ENCODE assay signal across 9 cellular contexts in genomic region chr14:31263485-31264133, GRCh38. TPM values are rescaled to one million over a fixed set of nuclear protein-coding genes. Genes with fewer than 3 reads are reported as not detected.
DNase-seq lines count a peak whose midpoint lies in the region; ATAC-seq and TF ChIP-seq lines count a peak whose summit lies in the region.
"Had no signal": no experiment of that assay in that cellular context is flagged by ENCODE, and none has a peak within 500 bp of the region (broad histone marks: within the 10 kb centered on the region; RNA-seq: fewer than 3 reads in every experiment).

No MANE protein-coding gene starts in this region.

- intact Hi-C loops in right lobe of liver (cut with DNase I) = no loop called here

- 15% methylated on average over 1 of the region's 2 CpGs for WGBS in right lobe of liver (ENCODE audit: insufficient coverage, low coverage, low lambda C conversion rate, missing lambda C conversion rate)
- 66 to 73% methylated on average over 2 of the region's 2 CpGs for WGBS in upper lobe of left lung, 2 donors

- H3K4me3 ChIP-seq in right lobe of liver = no peak overlapping the region
- H3K4me3 ChIP-seq in upper lobe of left lung = no peak overlapping the region
- H3K4me3 ChIP-seq in WERI-Rb-1 (ENCODE audit: low read depth, low read length) = no peak overlapping the region

- TF ChIP-seq POLR2A in right lobe of liver (IDR thresholded peaks at IDR 0.05) (no peak), upper lobe of left lung (IDR thresholded peaks at IDR 0.05) (no peak)

- no peaks in the 10 kb centered on the region for H3K9me3 ChIP-seq in right lobe of liver
- H3K9me3 ChIP-seq in upper lobe of left lung = no peaks in the 10 kb centered on the region
- no peaks in the 10 kb centered on the region for H3K9me3 ChIP-seq in WERI-Rb-1 (ENCODE audit: severe bottlenecking)

- TF ChIP-seq CTCF in right lobe of liver (IDR thresholded peaks at IDR 0.05) = no peak
- TF ChIP-seq CTCF in upper lobe of left lung (IDR thresholded peaks at IDR 0.05) = no peak
- no peak for TF ChIP-seq CTCF in WERI-Rb-1 (IDR thresholded peaks at IDR 0.05; ENCODE audit: low read depth, low read length)

- H3K4me1 ChIP-seq in right lobe of liver = peaks cover 0 to 63% (median 29%) of the 10 kb centered on the region in 4 donors
- H3K4me1 ChIP-seq in upper lobe of left lung = peaks cover 5 to 41% (median 21%) of the 10 kb centered on the region in 4 donors

- DNase-seq in LHCN-M2 (ENCODE audit: low read depth) (peak; percentile 98), dedifferentiated amniotic fluid mesenchymal stem cell (ENCODE audit: extremely low spot score) (peak; percentile 91), right lobe of liver (peak in 2 of 3 donors; percentile 50 to 55), upper lobe of left lung (peak in 1 of 2 donors; percentile 75), WERI-Rb-1 (no peak), SKM-1 treated with dmso at 0.1 percent for 144 hours (lab: John Stamatoyannopoulos, UW; ENCODE audit: unreplicated experiment) (no peak), KG1 (lab: John Stamatoyannopoulos, UW) (no peak)
- DNase-seq: NCI-H2081 treated with DMSO at 0.1 percent for 48 hours had no signal

- H3K27ac ChIP-seq in right lobe of liver (peak overlapping the region; percentile 19 to 80 (median 29)), upper lobe of left lung (peak overlapping the region; percentile 49 to 81 (median 68)), WERI-Rb-1 (no peak overlapping the region)

- TF ChIP-seq EP300 in upper lobe of left lung (IDR thresholded peaks at IDR 0.05) = peak in 1 of 4 donors; percentile 34

- ATAC-seq in right lobe of liver (peak; percentile 21 to 77 (median 36)), upper lobe of left lung (ENCODE audit: low FRiP score in 2 of 2) (peak; percentile 88 to 92), GM19463 (IDR thresholded peaks at IDR 0.05; ENCODE audit: unreplicated experiment) (no peak)

- H3K27me3 ChIP-seq in right lobe of liver = no peaks in the 10 kb centered on the region
- no peaks in the 10 kb centered on the region for H3K27me3 ChIP-seq in upper lobe of left lung
- no peaks in the 10 kb centered on the region for H3K27me3 ChIP-seq in WERI-Rb-1 (ENCODE audit: insufficient read depth, low read depth, severe bottlenecking)

- H3K36me3 ChIP-seq in right lobe of liver (no peaks in the 10 kb centered on the region), upper lobe of left lung (no peaks in the 10 kb centered on the region), WERI-Rb-1 (no peaks in the 10 kb centered on the region)

RNA-seq across cellular contexts. Expression of gene HECTD1, which starts 56.0 kb away (rescaled TPM):
- total RNA-seq in LHCN-M2 (2014; rRNA removed) (121 and 123 TPM in 2 replicates), right lobe of liver (100 to 1,000 TPM in 5 of 6 experiments, 10 to 100 TPM in 1; 77.2 to 167 (median 119) TPM), upper lobe of left lung (100 to 1,000 TPM; 118 to 326 (median 164) TPM)
- 28.1 TPM for polyA plus RNA-seq in LHCN-M2 (2012)

Comparison
In these comparisons a context has a peak if more than half of its experiments do, and no peak if none do; other contexts are left out.
1. DNase-seq: peak in LHCN-M2 (single experiment), dedifferentiated amniotic fluid mesenchymal stem cell (single experiment) and right lobe of liver (2 of 3); none in WERI-Rb-1 (single experiment), SKM-1 treated with dmso at 0.1 percent for 144 hours (single experiment) and KG1 (single experiment).